ENCODE assay signal across 8 cellular contexts in the genomic region with DNA sequence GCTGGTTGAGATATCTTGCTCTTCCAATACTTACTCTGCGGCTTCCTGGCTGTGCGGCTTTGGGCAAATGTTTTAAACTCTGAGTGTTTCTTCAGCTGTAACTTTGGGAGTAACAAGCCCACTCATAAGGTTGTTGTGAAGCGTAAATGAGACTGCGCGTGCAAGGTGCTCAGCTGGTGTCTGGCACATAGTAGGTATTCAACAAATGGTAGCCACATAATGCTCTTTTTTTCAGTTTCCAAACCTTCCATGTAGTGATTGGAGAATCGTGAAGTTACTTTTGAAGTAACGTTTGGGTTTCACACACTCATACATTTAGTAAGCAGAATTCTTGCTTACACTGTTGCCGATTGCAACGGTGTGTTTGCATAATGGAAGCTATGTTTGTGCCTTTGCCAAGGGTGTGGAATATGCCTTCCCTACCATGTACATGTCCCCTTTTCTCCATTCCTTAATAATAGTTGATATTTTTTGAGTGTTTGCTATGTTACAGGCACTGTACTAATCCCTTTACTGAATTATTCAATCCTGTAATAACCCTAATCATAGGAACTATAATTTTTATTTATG. TPM values are rescaled to one million over a fixed set of nuclear protein-coding genes. Genes with fewer than 3 reads are reported as not detected.
DNase-seq lines count a peak whose midpoint lies in the region; ATAC-seq and TF ChIP-seq lines count a peak whose summit lies in the region.

No MANE protein-coding gene starts in this region.

- intact Hi-C loops in left ventricle myocardium inferior (cut with micrococcal nuclease): loop anchor here (5.0 kb wide), 1 partner anchor 85 kb away; a partner anchor contains a TSS
- intact Hi-C loops in left ventricle myocardium superior (cut with micrococcal nuclease): no loop called here
- intact Hi-C loops in body of pancreas (cut with DNase I): no loop called here
- intact Hi-C loops in uterus (cut with DNase I; ENCODE audit: low total_unique reads): loop anchor here (10.0 kb wide), 1 partner anchor 147 kb away; no protein-coding TSS in a partner anchor

- no peaks in the 10 kb centered on the region for H3K27me3 Mint-ChIP-seq in memory B cell

- H3K4me1 Mint-ChIP-seq in memory B cell: peaks cover 21% of the 10 kb centered on the region

- H3K36me3 ChIP-seq in left ventricle myocardium inferior (no peaks in the 10 kb centered on the region), body of pancreas (replicated peaks in 1 of 2; ENCODE audit: insufficient read depth in 1 of 2, low read depth in 2 of 2) (no peaks in the 10 kb centered on the region), uterus (no peaks in the 10 kb centered on the region)

- 3 to 7% methylated on average over 9 of the region's 9 CpGs for WGBS in body of pancreas, 2 donors

- H3K27ac ChIP-seq in left ventricle myocardium inferior (replicated peaks) (peak overlapping the region; percentile 93), body of pancreas (peak overlapping the region; percentile 89 to 98 (median 91)), uterus (peak overlapping the region; percentile 76 to 92)

- H3K27me3 ChIP-seq in left ventricle myocardium inferior (ENCODE audit: low read depth) (no peaks in the 10 kb centered on the region), body of pancreas (no peaks in the 10 kb centered on the region), uterus (no peaks in the 10 kb centered on the region)

- H3K4me1 ChIP-seq in left ventricle myocardium inferior: peaks cover 52% of the 10 kb centered on the region
- H3K4me1 ChIP-seq in body of pancreas: peaks cover 13% of the 10 kb centered on the region
- no peaks in the 10 kb centered on the region for H3K4me1 ChIP-seq in uterus

- peaks cover 2% of the 10 kb centered on the region for H3K9me3 Mint-ChIP-seq in memory B cell

- peak overlapping the region; percentile 96 for H3K27ac Mint-ChIP-seq in memory B cell

- peak overlapping the region; percentile 93 for H3K4me3 Mint-ChIP-seq in memory B cell

- H3K36me3 Mint-ChIP-seq in memory B cell: no peaks in the 10 kb centered on the region

- H3K9me3 ChIP-seq in left ventricle myocardium inferior (replicated peaks) (no peaks in the 10 kb centered on the region), body of pancreas (no peaks in the 10 kb centered on the region), uterus (no peaks in the 10 kb centered on the region)

- DNase-seq in left ventricle myocardium inferior (no peak), left ventricle myocardium superior (no peak), body of pancreas (no peak), memory B cell (ENCODE audit: low spot score in 2 of 2) (no peak), uterus (no peak), nucleus accumbens (lab: John Stamatoyannopoulos, UW) (no peak)

- TF ChIP-seq POLR2A in body of pancreas (IDR thresholded peaks at IDR 0.05) (no peak), uterus (IDR thresholded peaks at IDR 0.05) (no peak)

- TF ChIP-seq CTCF in left ventricle myocardium inferior (IDR thresholded peaks at IDR 0.05; ENCODE audit: borderline replicate concordance) (no peak), body of pancreas (IDR thresholded peaks at IDR 0.05) (no peak), uterus (IDR thresholded peaks at IDR 0.05) (no peak)

- ATAC-seq in left ventricle myocardium superior (no peak), body of pancreas (no peak), memory B cell (ENCODE audit: low read depth) (no peak), GM19023 (IDR thresholded peaks at IDR 0.05; ENCODE audit: unreplicated experiment) (no peak), GM19035 (IDR thresholded peaks at IDR 0.05; ENCODE audit: unreplicated experiment) (no peak)

- H3K4me3 ChIP-seq in left ventricle myocardium inferior (peak overlapping the region; percentile 90), body of pancreas (peak overlapping the region; percentile 49 to 73), uterus (peak overlapping the region; percentile 71 to 99)

RNA-seq across cellular contexts. Expression of a gene that starts 0.8 kb away (rescaled TPM):
- 33.4 TPM for total RNA-seq in left ventricle myocardium inferior
- total RNA-seq in left ventricle myocardium superior: 18.6 TPM
- total RNA-seq in body of pancreas: 10 to 100 TPM; 14.0 to 14.5 TPM
- total RNA-seq in uterus: 10 to 100 TPM; 21.5 to 42.6 (median 30.0) TPM

Comparison
In these comparisons a context has a peak if more than half of its experiments do, and no peak if none do; other contexts are left out.
1. intact Hi-C loops: an anchor here in left ventricle myocardium inferior (5.0 kb wide) and uterus (10.0 kb wide); none called in left ventricle myocardium superior and body of pancreas.